ENCODE assay signal across 31 cellular contexts in genomic region chr7:6565655-6566054, GRCh38. TPM values are rescaled to one million over a fixed set of nuclear protein-coding genes. Genes with fewer than 3 reads are reported as not detected.
"Had no signal": no experiment of that assay in that cellular context is flagged by ENCODE, and none has a peak within 500 bp of the region (broad histone marks: within the 10 kb centered on the region; RNA-seq: fewer than 3 reads in every experiment).

No MANE protein-coding gene starts in this region.

- H3K9me3 ChIP-seq: ascending aorta, esophagus squamous epithelium, gastroesophageal sphincter, heart right ventricle had no signal

- H3K4me3 ChIP-seq: ascending aorta, esophagus squamous epithelium, gastroesophageal sphincter, heart right ventricle had no signal

- ATAC-seq: activated CD8-positive, alpha-beta T cell treated with anti-CD3 and anti-CD28 coated beads for 36 hours; activated naive CD4-positive, alpha-beta T cell treated with anti-CD3 and anti-CD28 coated beads, Interleukin-2, amount 50 U/mL, for 72 hours; activated T-cell treated with anti-CD3 and anti-CD28 coated beads, Interleukin-2, amount 50 U/mL, for 4 hours; activated T-helper 17 cell treated with anti-CD3 and anti-CD28 coated beads, Interleukin-2, amount 50 U/mL, for 72 hours; gastroesophageal sphincter; heart right ventricle had no signal

- H3K4me1 ChIP-seq: ascending aorta, esophagus squamous epithelium, gastroesophageal sphincter, heart right ventricle had no signal

- H3K27ac ChIP-seq: ascending aorta, brain microvascular endothelial cell, epithelial cell of prostate, esophagus squamous epithelium, gastroesophageal sphincter, heart right ventricle had no signal

- DNase-seq: activated CD4-positive, alpha-beta T cell treated with anti-CD3 and anti-CD28 coated beads for 48 hours; activated CD4-positive, alpha-beta T cell treated with anti-CD3 and anti-CD28 coated beads, Interleukin-2, amount 50 U/mL, for 1 hour; activated CD4-positive, alpha-beta T cell treated with anti-CD3 and anti-CD28 coated beads, Interleukin-2, amount 50 U/mL, for 48 hours; activated CD8-positive, alpha-beta memory T cell treated with anti-CD3 and anti-CD28 coated beads for 24 hours; activated CD8-positive, alpha-beta T cell treated with anti-CD3 and anti-CD28 coated beads for 36 hours; activated effector memory CD4-positive, alpha-beta T cell treated with Interleukin-2 at 50 U/mL for 16 hours; activated gamma-delta T cell treated with Interleukin-2 at 50 U/mL for 16 hours; activated naive CD4-positive, alpha-beta T cell treated with anti-CD3 and anti-CD28 coated beads for 36 hours; activated naive CD8-positive, alpha-beta T cell treated with anti-CD3 and anti-CD28 coated beads, Interleukin-2, amount 10 ng/mL, durations not matched to agents 7 days and 5 days; activated T-cell treated with anti-CD3 and anti-CD28 coated beads, Interleukin-2, amount 50 U/mL, for 4 hours; brain microvascular endothelial cell; cortex of kidney; dermis blood vessel endothelial cell; effector CD8-positive, alpha-beta T cell; esophagus squamous epithelium; foreskin melanocyte; heart right ventricle; T-helper 2 cell had no signal

- H3K27me3 ChIP-seq: ascending aorta, brain microvascular endothelial cell had no signal

- H3K36me3 Mint-ChIP-seq: activated naive CD4-positive, alpha-beta T cell treated with anti-CD3 and anti-CD28 coated beads, Interleukin-2, amount 50 U/mL, for 72 hours; activated naive CD8-positive, alpha-beta T cell treated with anti-CD3 and anti-CD28 coated beads, Interleukin-2, amount 10 ng/mL, durations not matched to agents 7 days and 5 days had no signal

- H3K9me3 Mint-ChIP-seq: activated CD8-positive, alpha-beta T cell treated with anti-CD3 and anti-CD28 coated beads for 36 hours; activated naive CD4-positive, alpha-beta T cell treated with anti-CD3 and anti-CD28 coated beads for 36 hours; activated naive CD4-positive, alpha-beta T cell treated with anti-CD3 and anti-CD28 coated beads, Interleukin-2, amount 50 U/mL, for 72 hours; activated naive CD8-positive, alpha-beta T cell treated with anti-CD3 and anti-CD28 coated beads, Interleukin-2, amount 10 ng/mL, durations not matched to agents 7 days and 5 days; activated T-cell treated with anti-CD3 and anti-CD28 coated beads, Interleukin-2, amount 50 U/mL, for 4 hours; activated T-helper 17 cell treated with anti-CD3 and anti-CD28 coated beads, Interleukin-2, amount 50 U/mL, for 72 hours had no signal

- H3K4me1 Mint-ChIP-seq: activated T-helper 17 cell treated with anti-CD3 and anti-CD28 coated beads, Interleukin-2, amount 50 U/mL, for 72 hours had no signal

- H3K27ac Mint-ChIP-seq: activated CD8-positive, alpha-beta T cell treated with anti-CD3 and anti-CD28 coated beads for 36 hours; activated naive CD4-positive, alpha-beta T cell treated with anti-CD3 and anti-CD28 coated beads for 36 hours; activated naive CD8-positive, alpha-beta T cell treated with anti-CD3 and anti-CD28 coated beads, Interleukin-2, amount 10 ng/mL, durations not matched to agents 7 days and 5 days; activated T-helper 17 cell treated with anti-CD3 and anti-CD28 coated beads, Interleukin-2, amount 50 U/mL, for 72 hours had no signal

- FAIRE-seq: bronchial epithelial cell, colon, endometrium, endothelial cell of umbilical vein had no signal

- H3K36me3 ChIP-seq: ascending aorta, brain microvascular endothelial cell, esophagus squamous epithelium, gastroesophageal sphincter, heart right ventricle had no signal

- H3K4me3 Mint-ChIP-seq: activated CD8-positive, alpha-beta T cell treated with anti-CD3 and anti-CD28 coated beads for 36 hours; activated naive CD4-positive, alpha-beta T cell treated with anti-CD3 and anti-CD28 coated beads for 36 hours; activated naive CD8-positive, alpha-beta T cell treated with anti-CD3 and anti-CD28 coated beads, Interleukin-2, amount 10 ng/mL, durations not matched to agents 7 days and 5 days; activated T-cell treated with anti-CD3 and anti-CD28 coated beads, Interleukin-2, amount 50 U/mL, for 4 hours; activated T-helper 17 cell treated with anti-CD3 and anti-CD28 coated beads, Interleukin-2, amount 50 U/mL, for 72 hours had no signal

RNA-seq across cellular contexts. Expression of gene GRID2IP, which starts 14.4 kb away (rescaled TPM):
- total RNA-seq: ascending aorta, cardiac septum, dermis blood vessel endothelial cell, endothelial cell of umbilical vein, fibroblast of lung, fibroblast of villous mesenchyme, glomerular endothelial cell had no signal
- polyA plus RNA-seq: endothelial cell of umbilical vein, fibroblast of lung had no signal
